34 cellular contexts compared by ENCODE assay signal in the genomic region with DNA sequence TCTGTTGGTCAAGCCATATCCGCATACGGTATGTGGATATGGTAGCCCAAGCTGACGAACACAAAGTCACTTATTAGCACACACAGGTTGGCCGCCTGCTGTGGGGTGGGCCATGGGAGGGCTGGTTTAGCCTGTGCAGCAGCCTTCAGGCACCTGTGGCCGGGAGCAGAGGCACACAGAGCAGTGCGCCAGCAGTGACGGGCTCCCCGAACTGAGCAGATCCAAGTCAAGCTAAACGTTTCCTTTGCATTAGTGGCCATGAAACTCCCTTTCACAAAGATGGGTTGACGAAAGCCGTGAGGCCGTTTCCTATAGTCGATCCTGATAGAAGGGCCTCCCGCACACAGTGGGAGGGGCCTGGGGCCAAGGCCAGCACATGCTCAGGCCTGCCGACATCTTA.
"Had no signal": no experiment of that assay in that cellular context is flagged by ENCODE, and none has a peak within 500 bp of the region (broad histone marks: within the 10 kb centered on the region; RNA-seq: fewer than 3 reads in every experiment).

No MANE protein-coding gene starts in this region.

- H3K9me3 ChIP-seq: MG63 had no signal

- H3K4me3 ChIP-seq: MG63 had no signal

- H3K36me3 ChIP-seq: MG63 had no signal

- H3K27me3 ChIP-seq: MG63 had no signal

- DNase-seq: Karpas-422, Kasumi-1, MG63, MM.1S, MV-4-11, NCI-H1048, NCI-H1092, NCI-H1105, NCI-H1105 treated with DMSO at 0.1 percent for 48 hours, NCI-H1417, NCI-H1417 treated with DMSO at 0.1 percent for 48 hours, NCI-H1436, NCI-H1436 treated with DMSO at 0.1 percent for 48 hours, NCI-H146, NCI-H1694, NCI-H1694 treated with DMSO at 0.1 percent for 48 hours, NCI-H187, NCI-H187 treated with DMSO at 0.1 percent for 48 hours, NCI-H1930, NCI-H2029, NCI-H2029 treated with DMSO at 0.1 percent for 48 hours, NCI-H2081, NCI-H2081 treated with DMSO at 0.1 percent for 48 hours, NCI-H2107, NCI-H2171, NCI-H2171 treated with DMSO at 0.1 percent for 48 hours, NCI-H2227 treated with DMSO at 0.1 percent for 48 hours, NCI-H226, NCI-H345, NCI-H446, NCI-H446 treated with DMSO at 0.1 percent for 48 hours, NCI-H510A, NCI-H510A treated with DMSO at 0.1 percent for 48 hours, NCI-H524 had no signal
